Comparison of ENCODE assay signal across 15 cellular contexts in the genomic region with DNA sequence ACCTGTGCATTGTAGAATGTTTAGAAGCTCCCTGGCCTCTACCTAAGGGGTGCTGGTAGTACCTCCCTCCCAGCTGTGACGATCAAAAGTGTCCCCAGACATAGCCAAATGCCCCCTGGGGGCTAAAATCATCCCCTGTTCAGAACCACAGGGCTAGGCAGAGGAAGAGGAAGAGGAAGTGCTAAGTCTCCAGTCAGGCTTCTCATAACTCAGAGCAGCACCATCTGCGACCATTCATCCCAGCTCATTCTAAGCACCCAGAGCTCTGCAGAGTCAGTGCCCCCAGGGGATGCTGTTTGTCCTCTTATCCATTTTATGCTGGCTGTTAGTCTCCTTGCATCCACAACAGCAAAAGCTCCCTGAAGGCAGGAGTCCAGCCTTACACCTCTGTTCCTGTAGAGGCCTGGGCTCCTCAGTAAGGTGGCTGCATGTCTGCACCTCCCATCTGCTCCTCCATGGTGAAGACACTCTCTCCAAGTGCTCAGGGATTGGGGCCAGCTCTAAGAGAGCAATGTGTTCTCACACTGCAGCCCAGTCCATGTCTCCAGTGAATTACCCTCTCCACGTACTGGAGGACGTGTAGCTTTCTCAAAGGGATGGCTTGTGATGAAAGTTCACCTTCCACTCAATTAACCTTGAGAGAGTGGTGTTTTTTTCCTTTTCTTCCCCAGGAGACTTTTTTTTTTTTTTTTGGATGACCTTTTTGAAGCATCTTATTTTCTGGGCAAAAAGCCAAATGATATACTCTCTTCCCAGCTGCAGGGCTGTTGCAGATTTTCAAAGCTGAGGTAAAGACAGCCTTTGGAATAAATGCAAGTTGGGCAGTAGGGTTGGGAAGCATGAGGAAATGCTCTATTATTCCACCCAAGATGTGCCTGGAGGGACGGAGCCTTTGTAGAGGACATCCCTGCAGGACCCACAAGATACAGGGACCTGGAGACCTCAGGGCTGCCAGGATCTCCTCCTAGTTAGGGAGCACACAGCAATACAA.
A peak's percentile ranks its signal among the peaks of the same experiment; 100 is the strongest.
DNase-seq lines count a peak whose midpoint lies in the region; ATAC-seq and TF ChIP-seq lines count a peak whose summit lies in the region.
"Had no signal": no experiment of that assay in that cellular context is flagged by ENCODE, and none has a peak within 500 bp of the region (broad histone marks: within the 10 kb centered on the region; RNA-seq: fewer than 3 reads in every experiment).

No MANE protein-coding gene starts in this region.

- H3K36me3 Mint-ChIP-seq in activated T-cell treated with anti-CD3 and anti-CD28 coated beads, Interleukin-2, amount 50 U/mL, for 72 hours (ENCODE audit: insufficient read depth in 2 of 2), result no peaks in the 10 kb centered on the region
- H3K36me3 Mint-ChIP-seq: activated CD4-positive, alpha-beta memory T cell treated with anti-CD3 and anti-CD28 coated beads for 36 hours; activated naive CD8-positive, alpha-beta T cell had no signal

- no peaks in the 10 kb centered on the region for H3K4me1 ChIP-seq in mucosa of descending colon (ENCODE audit: low read depth)
- H3K4me1 ChIP-seq: parathyroid adenoma had no signal

- H3K9me3 Mint-ChIP-seq in activated T-cell treated with anti-CD3 and anti-CD28 coated beads, Interleukin-2, amount 50 U/mL, for 72 hours, result no peaks in the 10 kb centered on the region
- H3K9me3 Mint-ChIP-seq: activated CD4-positive, alpha-beta memory T cell treated with anti-CD3 and anti-CD28 coated beads for 36 hours; stimulated activated naive CD8-positive, alpha-beta T cell treated with anti-CD3 and anti-CD28 coated beads, Interleukin-15, Interleukin-2, amounts not matched to agents 100 ng/mL and 50 ng/mL, for 24 hours had no signal

- intact Hi-C loops in mucosa of descending colon (cut with DNase I, micrococcal nuclease), result no loop called here

- no peak for TF ChIP-seq CTCF in mucosa of descending colon (IDR thresholded peaks at IDR 0.05)

- H3K9me3 ChIP-seq in mucosa of descending colon, result no peaks in the 10 kb centered on the region

- H3K4me3 Mint-ChIP-seq in activated T-cell treated with anti-CD3 and anti-CD28 coated beads, Interleukin-2, amount 50 U/mL, for 72 hours, result no peak overlapping the region
- H3K4me3 Mint-ChIP-seq: activated CD4-positive, alpha-beta memory T cell treated with anti-CD3 and anti-CD28 coated beads for 36 hours; activated naive CD8-positive, alpha-beta T cell; stimulated activated naive CD8-positive, alpha-beta T cell treated with anti-CD3 and anti-CD28 coated beads, Interleukin-15, Interleukin-2, amounts not matched to agents 100 ng/mL and 50 ng/mL, for 24 hours had no signal

- ATAC-seq in GM18868 (IDR thresholded peaks at IDR 0.05; ENCODE audit: unreplicated experiment) (peak; percentile 49), SK-N-SH treated with all-trans-retinoic acid at 6 μM for 48 hours (peak; percentile 50; the same call in 2 of the 3 replicates), mucosa of descending colon (peak; percentile 51), HG02759 (IDR thresholded peaks at IDR 0.05; ENCODE audit: unreplicated experiment) (no peak)
- ATAC-seq in activated T-cell treated with anti-CD3 and anti-CD28 coated beads, Interleukin-2, amount 50 U/mL, for 72 hours (replicated peaks in 1 of 2), result no peak

- H3K36me3 ChIP-seq in mucosa of descending colon (ENCODE audit: low read depth), result no peaks in the 10 kb centered on the region

- no peaks in the 10 kb centered on the region for H3K27me3 Mint-ChIP-seq in activated T-cell treated with anti-CD3 and anti-CD28 coated beads, Interleukin-2, amount 50 U/mL, for 72 hours (ENCODE audit: low read depth)
- H3K27me3 Mint-ChIP-seq: stimulated activated naive CD8-positive, alpha-beta T cell treated with anti-CD3 and anti-CD28 coated beads, Interleukin-15, Interleukin-2, amounts not matched to agents 100 ng/mL and 50 ng/mL, for 24 hours had no signal

- no peak overlapping the region for H3K27ac Mint-ChIP-seq in activated T-cell treated with anti-CD3 and anti-CD28 coated beads, Interleukin-2, amount 50 U/mL, for 72 hours
- H3K27ac Mint-ChIP-seq: activated CD4-positive, alpha-beta memory T cell treated with anti-CD3 and anti-CD28 coated beads for 36 hours; activated naive CD8-positive, alpha-beta T cell; stimulated activated naive CD8-positive, alpha-beta T cell treated with anti-CD3 and anti-CD28 coated beads, Interleukin-15, Interleukin-2, amounts not matched to agents 100 ng/mL and 50 ng/mL, for 24 hours had no signal

- no peaks in the 10 kb centered on the region for H3K4me1 Mint-ChIP-seq in activated T-cell treated with anti-CD3 and anti-CD28 coated beads, Interleukin-2, amount 50 U/mL, for 72 hours (ENCODE audit: low read depth)

- DNase-seq in NCI-H1092 (lab: John Stamatoyannopoulos, UW) (peak; percentile 71), mucosa of descending colon (no peak)
- no peak for DNase-seq in activated CD4-positive, alpha-beta T cell treated with anti-CD3 and anti-CD28 coated beads for 1 hour
- DNase-seq in NK-92 treated with Interleukin-12 subunit alpha and Interleukin-12 subunit beta, amount 100 ng/mL, for 24 hours (lab: John Stamatoyannopoulos, UW), result no peak
- no peak for DNase-seq in activated T-cell treated with anti-CD3 and anti-CD28 coated beads, Interleukin-2, amount 50 U/mL, for 72 hours
- DNase-seq: activated CD4-positive, alpha-beta memory T cell treated with anti-CD3 and anti-CD28 coated beads for 36 hours; DND-41; stimulated activated CD4-positive, alpha-beta T cell treated with anti-CD3 and anti-CD28 coated beads, Interleukin-2, amount 100 ng/mL, for 48 hours; SW 1271 had no signal

- H3K4me3 ChIP-seq in mucosa of descending colon, result no peak overlapping the region

TF ChIP-seq in SK-N-SH treated with all-trans-retinoic acid at 6 μM for 48 hours, 23 proteins besides CTCF, POLR2A, EP300 and RAD21:
- no peak for TF ChIP-seq ESRRG (CRISPR knock-in tag; IDR thresholded peaks at IDR 0.05)
- no peak for TF ChIP-seq ZC3H10 (CRISPR knock-in tag; IDR thresholded peaks at IDR 0.05)
- TF ChIP-seq OSR1 (CRISPR knock-in tag; IDR thresholded peaks at IDR 0.05), result no peak
- no peak for TF ChIP-seq GLIS3 (CRISPR knock-in tag; IDR thresholded peaks at IDR 0.05)
- TF ChIP-seq, protein P1, sequence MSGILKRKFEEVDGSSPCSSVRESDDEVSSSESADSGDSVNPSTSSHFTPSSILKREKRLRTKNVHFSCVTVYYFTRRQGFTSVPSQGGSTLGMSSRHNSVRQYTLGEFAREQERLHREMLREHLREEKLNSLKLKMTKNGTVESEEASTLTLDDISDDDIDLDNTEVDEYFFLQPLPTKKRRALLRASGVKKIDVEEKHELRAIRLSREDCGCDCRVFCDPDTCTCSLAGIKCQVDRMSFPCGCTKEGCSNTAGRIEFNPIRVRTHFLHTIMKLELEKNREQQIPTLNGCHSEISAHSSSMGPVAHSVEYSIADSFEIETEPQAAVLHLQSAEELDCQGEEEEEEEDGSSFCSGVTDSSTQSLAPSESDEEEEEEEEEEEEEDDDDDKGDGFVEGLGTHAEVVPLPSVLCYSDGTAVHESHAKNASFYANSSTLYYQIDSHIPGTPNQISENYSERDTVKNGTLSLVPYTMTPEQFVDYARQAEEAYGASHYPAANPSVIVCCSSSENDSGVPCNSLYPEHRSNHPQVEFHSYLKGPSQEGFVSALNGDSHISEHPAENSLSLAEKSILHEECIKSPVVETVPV (CRISPR knock-in tag; IDR thresholded peaks at IDR 0.05), result no peak
- TF ChIP-seq ZNF565 (CRISPR knock-in tag; conservative IDR thresholded peaks at IDR 0.05; ENCODE audit: low read depth), result no peak
- no peak for TF ChIP-seq ISL1 (CRISPR knock-in tag; IDR thresholded peaks at IDR 0.05)
- TF ChIP-seq, protein P2, sequence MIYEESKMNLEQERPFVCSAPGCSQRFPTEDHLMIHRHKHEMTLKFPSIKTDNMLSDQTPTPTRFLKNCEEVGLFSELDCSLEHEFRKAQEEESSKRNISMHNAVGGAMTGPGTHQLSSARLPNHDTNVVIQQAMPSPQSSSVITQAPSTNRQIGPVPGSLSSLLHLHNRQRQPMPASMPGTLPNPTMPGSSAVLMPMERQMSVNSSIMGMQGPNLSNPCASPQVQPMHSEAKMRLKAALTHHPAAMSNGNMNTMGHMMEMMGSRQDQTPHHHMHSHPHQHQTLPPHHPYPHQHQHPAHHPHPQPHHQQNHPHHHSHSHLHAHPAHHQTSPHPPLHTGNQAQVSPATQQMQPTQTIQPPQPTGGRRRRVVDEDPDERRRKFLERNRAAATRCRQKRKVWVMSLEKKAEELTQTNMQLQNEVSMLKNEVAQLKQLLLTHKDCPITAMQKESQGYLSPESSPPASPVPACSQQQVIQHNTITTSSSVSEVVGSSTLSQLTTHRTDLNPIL (CRISPR knock-in tag; IDR thresholded peaks at IDR 0.05; ENCODE audit: low read depth), result no peak
- TF ChIP-seq ZFP30 (CRISPR knock-in tag; IDR thresholded peaks at IDR 0.05), result no peak
- TF ChIP-seq PPARA (CRISPR knock-in tag; IDR thresholded peaks at IDR 0.05; ENCODE audit: borderline replicate concordance), result no peak
- no peak for TF ChIP-seq ZFP3 (CRISPR knock-in tag; IDR thresholded peaks at IDR 0.05)
- no peak for TF ChIP-seq RARB (CRISPR knock-in tag; IDR thresholded peaks at IDR 0.05)

Comparison
In these comparisons a context has a peak if more than half of its experiments do, and no peak if none do; other contexts are left out.
1. ATAC-seq: peak in GM18868 (single experiment), SK-N-SH treated with all-trans-retinoic acid at 6 μM for 48 hours (single experiment) and mucosa of descending colon (single experiment); none in HG02759 (single experiment) and activated T-cell treated with anti-CD3 and anti-CD28 coated beads, Interleukin-2, amount 50 U/mL, for 72 hours (0 of 2).